In genomic region chr12:75766263-75767160, GRCh38 we compare ENCODE assay signal across 10 cellular contexts.
DNase-seq lines count a peak whose midpoint lies in the region; ATAC-seq and TF ChIP-seq lines count a peak whose summit lies in the region.
"Had no signal": no experiment of that assay in that cellular context is flagged by ENCODE, and none has a peak within 500 bp of the region (broad histone marks: within the 10 kb centered on the region; RNA-seq: fewer than 3 reads in every experiment).

No MANE protein-coding gene starts in this region.

- no peak overlapping the region; the same call in 1 of the 2 replicates for H3K4me2 ChIP-seq in IMR-90 (ENCODE audit: low read depth, low read length)

- intact Hi-C loops in Calu3 (cut with micrococcal nuclease; ENCODE audit: unreplicated experiment), result loop anchor here (1.0 to 5.0 kb wide), 7 partner anchors 61 to 254 kb away; no protein-coding TSS in a partner anchor
- intact Hi-C loops in IMR-90 (cut with micrococcal nuclease), result loop anchor here (5.0 kb wide), 1 partner anchor 204 kb away; no protein-coding TSS in a partner anchor

- H4K5ac ChIP-seq in IMR-90 (ENCODE audit: low read depth, low read length), result no peak overlapping the region

- H2BK5ac ChIP-seq in IMR-90 (ENCODE audit: low read depth, low read length, poor library complexity, severe bottlenecking), result no peak overlapping the region

- no peaks in the 10 kb centered on the region for H3K79me1 ChIP-seq in IMR-90 (ENCODE audit: low read depth in 1 of 2, low read length in 2 of 2)

- no peak overlapping the region for H3K9ac ChIP-seq in IMR-90 (ENCODE audit: low read depth, low read length)

- H3K4me1 Mint-ChIP-seq in Calu3 (ENCODE audit: low read depth, unreplicated experiment), result peaks cover 60% of the 10 kb centered on the region

- no peaks in the 10 kb centered on the region for H3K36me3 ChIP-seq in IMR-90 (ENCODE audit: control insufficient read depth, insufficient read depth, low read length)

- no peaks in the 10 kb centered on the region for H3K9me3 Mint-ChIP-seq in Calu3 (ENCODE audit: low read depth, unreplicated experiment)

- peak overlapping the region; percentile 33 for H2BK120ac ChIP-seq in IMR-90 (ENCODE audit: low read depth, low read length)

- H3K18ac ChIP-seq in IMR-90 (ENCODE audit: low read depth, low read length), result peak overlapping the region; percentile 18

- H3K14ac ChIP-seq in IMR-90 (replicated peaks; ENCODE audit: low read depth, low read length), result peak overlapping the region; percentile 14; the same call in 1 of the 2 replicates

- H4K91ac ChIP-seq in IMR-90 (ENCODE audit: insufficient read depth, low read depth, low read length), result no peak overlapping the region

- peaks cover 2% of the 10 kb centered on the region; the same call in 1 of the 2 replicates for H3K4me1 ChIP-seq in IMR-90 (ENCODE audit: control insufficient read depth, insufficient read depth, low read length)

- H3K27me3 Mint-ChIP-seq in Calu3 (ENCODE audit: unreplicated experiment), result no peaks in the 10 kb centered on the region

- no peaks in the 10 kb centered on the region for H3K27me3 ChIP-seq in IMR-90 (ENCODE audit: control insufficient read depth, insufficient read depth, low read length)

- H3K4me3 ChIP-seq in IMR-90 (ENCODE audit: insufficient read depth, low read depth, low read length), result no peak overlapping the region

- WGBS in IMR-90 (ENCODE audit: extremely low coverage in 2 of 2, insufficient read length in 1 of 2), 2 experiments, result no CpG with 5 or more reads among the region's 3 CpGs

- POLR2A ChIA-PET in IMR-90 (lab: Charles Lee; ENCODE audit: unreplicated experiment), result no interaction called here

- no peak for TF ChIP-seq POLR2A in IMR-90 (IDR thresholded peaks at IDR 0.05; ENCODE audit: low read depth, low read length)

- in situ Hi-C loops in IMR-90 (cut with MboI; ENCODE audit: low sequenced_read_pairs), result no loop called here

- no TSS peak for BruUV-seq in Calu3 (replicated peaks; lab: Mats Ljungman, UMichigan)
- BruUV-seq in IMR-90 (replicated peaks; lab: Mats Ljungman, UMichigan), result no TSS peak

- H2AFZ ChIP-seq in IMR-90 (replicated peaks; ENCODE audit: low read length, poor library complexity), result no peak overlapping the region

- no peak for TF ChIP-seq RAD21 in IMR-90 (IDR thresholded peaks at IDR 0.05; ENCODE audit: low read length)

- no peaks in the 10 kb centered on the region for H3K9me1 ChIP-seq in IMR-90 (ENCODE audit: insufficient read depth, low read length)

- H3K4ac ChIP-seq in IMR-90 (ENCODE audit: low read depth, low read length), result peak overlapping the region; percentile 30; the same call in 1 of the 2 replicates

- peak overlapping the region; percentile 16; the same call in 1 of the 2 replicates for H2AK5ac ChIP-seq in IMR-90 (ENCODE audit: low read depth, low read length)

- H2BK20ac ChIP-seq in IMR-90 (ENCODE audit: low read depth, low read length), result peak overlapping the region; percentile 57

- CTCF ChIA-PET in Calu3 (lab: Charles Lee) (interaction anchor here (0.6 to 1.6 kb wide), 12 partner anchors 9 to 278 kb away, joined by 3 to 5 read pairs (median 3); no protein-coding TSS in a partner anchor), IMR-90 (lab: Yijun Ruan, JAX) (interaction anchor here (0.6 kb wide), 2 partner anchors 11 to 137 kb away, joined by 3 read pairs; no protein-coding TSS in a partner anchor)

- H3K9me3 ChIP-seq in IMR-90 (ENCODE audit: control insufficient read depth, insufficient read depth, low read length), result no peaks in the 10 kb centered on the region

- H2BK15ac ChIP-seq in IMR-90 (ENCODE audit: low read depth, low read length), result peak overlapping the region; percentile 59; the same call in 1 of the 3 replicates

- H3K56ac ChIP-seq in IMR-90 (ENCODE audit: extremely low read depth, insufficient read depth, low read length), result no peak overlapping the region; the same call in 1 of the 2 replicates

- no peak overlapping the region for H3K27ac ChIP-seq in IMR-90 (ENCODE audit: insufficient read depth, low read length)

- TF ChIP-seq CTCF in Calu3 (IDR thresholded peaks at IDR 0.05; ENCODE audit: unreplicated experiment) (no peak), IMR-90 (conservative IDR thresholded peaks at IDR 0.05; ENCODE audit: low read depth, low read length) (no peak)

- ATAC-seq in IMR-90 (ENCODE audit: low read depth) (peak; percentile 71), GM21825 (IDR thresholded peaks at IDR 0.05; ENCODE audit: unreplicated experiment) (no peak), HG03139 (IDR thresholded peaks at IDR 0.05; ENCODE audit: unreplicated experiment) (no peak)

- H3K27ac Mint-ChIP-seq in Calu3 (ENCODE audit: unreplicated experiment), result peak overlapping the region; percentile 73

- peak overlapping the region; percentile 19; the same call in 1 of the 2 replicates for H3K23ac ChIP-seq in IMR-90 (ENCODE audit: low read depth, low read length)

- H3K4me3 Mint-ChIP-seq in Calu3 (ENCODE audit: low read depth, unreplicated experiment), result no peak overlapping the region

- H4K8ac ChIP-seq in IMR-90 (ENCODE audit: low read depth in 2 of 2, low read length in 2 of 2), result peak overlapping the region; percentile 3 to 18; a peak in 2 of 4 replicates

- DNase-seq in Calu3 (peak; percentile 63), IMR-90 (peak; percentile 80), dermis blood vessel endothelial cell (peak; percentile 73), myocyte (ENCODE audit: low read depth) (peak; percentile 55), D341Med (ENCODE audit: low spot score) (no peak), hippocampal formation (lab: John Stamatoyannopoulos, UW) (no peak)
- DNase-seq: DMS153, erythroblast had no signal

- dilution Hi-C loops in IMR-90 (cut with HindIII; ENCODE audit: low sequenced_read_pairs, unreplicated experiment), result no loop called here

- no peak overlapping the region for H2AK9ac ChIP-seq in IMR-90 (replicated peaks; ENCODE audit: low read depth, low read length, poor library complexity)

- no peaks in the 10 kb centered on the region for H4K20me1 ChIP-seq in IMR-90 (ENCODE audit: insufficient read depth, low read length)

- peaks cover 6% of the 10 kb centered on the region for H3K36me3 Mint-ChIP-seq in Calu3 (ENCODE audit: insufficient read depth, unreplicated experiment)

TF ChIP-seq in IMR-90, 13 proteins besides CTCF, POLR2A, EP300 and RAD21:
- TF ChIP-seq BHLHE40 (IDR thresholded peaks at IDR 0.05; ENCODE audit: low read depth, low read length) (peak; percentile 51), RFX5 (IDR thresholded peaks at IDR 0.05; ENCODE audit: low read depth, low read length) (no peak), FOS (IDR thresholded peaks at IDR 0.05; ENCODE audit: low read depth, low read length) (0 out of 2 replicates have a peak, but pooled peaks have one; percentile 31), CHD1 (IDR thresholded peaks at IDR 0.05; ENCODE audit: low read depth, low read length) (no peak), CEBPB (IDR thresholded peaks at IDR 0.05; ENCODE audit: low read depth, low read length) (no peak)

Comparison
In these comparisons a context has a peak if more than half of its experiments do, and no peak if none do; other contexts are left out.
1. DNase-seq: peak in Calu3 (single experiment), IMR-90 (single experiment), dermis blood vessel endothelial cell (single experiment) and myocyte (single experiment); none in D341Med (single experiment) and hippocampal formation (0 of 2).